Comparison of ENCODE assay signal across 8 cellular contexts in genomic region chr16:31010539-31010938, GRCh38. TPM values are rescaled to one million over a fixed set of nuclear protein-coding genes. Genes with fewer than 3 reads are reported as not detected.
DNase-seq lines count a peak whose midpoint lies in the region; ATAC-seq lines count a peak whose summit lies in the region.

STX1B (minus strand) TSS chr16:31010638; CDS start chr16:31010396, 242 bp downstream.

- no peaks in the 10 kb centered on the region for H3K9me3 Mint-ChIP-seq in T-cell
- no peaks in the 10 kb centered on the region for H3K9me3 Mint-ChIP-seq in naive thymus-derived CD4-positive, alpha-beta T cell

- H3K27ac Mint-ChIP-seq in T-cell = peak within 1 kb of the TSS; percentile 36 to 69
- peak within 1 kb of the TSS in 8 of 9 donors; percentile 29 to 83 (median 58) for H3K27ac Mint-ChIP-seq in naive thymus-derived CD4-positive, alpha-beta T cell

- peak within 1 kb of the TSS; percentile 76 to 81 (median 78) for H3K4me3 Mint-ChIP-seq in T-cell
- H3K4me3 Mint-ChIP-seq in naive thymus-derived CD4-positive, alpha-beta T cell = peak within 1 kb of the TSS; percentile 67 to 91 (median 81)

- POLR2A ChIA-PET in T-cell (lab: Charles Lee) = no interaction called here
- POLR2A ChIA-PET in naive thymus-derived CD4-positive, alpha-beta T cell (lab: Charles Lee) = no interaction called here

- peak; percentile 65 for DNase-seq in COR-L47 (lab: John Stamatoyannopoulos, UW)
- peak; percentile 31 to 74 (median 60) for DNase-seq in T-cell
- peak in 51 of 58 donors; percentile 18 to 89 (median 56) for DNase-seq in anterior cingulate cortex (lab: John Stamatoyannopoulos, UW)
- DNase-seq in naive thymus-derived CD4-positive, alpha-beta T cell = peak; percentile 35 to 72 (median 53)
- DNase-seq in CD1c-positive myeloid dendritic cell (ENCODE audit: extremely low spot score) = no peak

- intact Hi-C loops in naive thymus-derived CD4-positive, alpha-beta T cell (cut with micrococcal nuclease) = loop anchor here (1.0 to 2.0 kb wide), 3 partner anchors 13 to 23 kb away; partner anchors contain the start of gene STX4 (in 2 of the 2)

- 2% methylated on average over 36 of the region's 36 CpGs for WGBS in urinary bladder

- CTCF ChIA-PET in T-cell (lab: Charles Lee) = no interaction called here
- CTCF ChIA-PET in naive thymus-derived CD4-positive, alpha-beta T cell (lab: Charles Lee) = no interaction called here

- ATAC-seq in T-cell (replicated peaks in 1 of 4) = peak; percentile 76 to 86 (median 82)
- ATAC-seq in naive thymus-derived CD4-positive, alpha-beta T cell = peak; percentile 84
- no peak for ATAC-seq in GM18511 (IDR thresholded peaks at IDR 0.05; ENCODE audit: unreplicated experiment)
- ATAC-seq in GM21367 (IDR thresholded peaks at IDR 0.05; ENCODE audit: unreplicated experiment) = no peak

- peak within 1 kb of the TSS; percentile 39 for H3K27ac ChIP-seq in naive thymus-derived CD4-positive, alpha-beta T cell (ENCODE audit: low read depth, low read length)
- no peak within 1 kb of the TSS for H3K27ac ChIP-seq in urinary bladder (ENCODE audit: low read depth)

- H3K36me3 ChIP-seq in naive thymus-derived CD4-positive, alpha-beta T cell (ENCODE audit: control insufficient read depth in 2 of 3, insufficient read depth in 3 of 3, low read length in 3 of 3) = no peaks in the 10 kb centered on the region
- no peaks in the 10 kb centered on the region for H3K36me3 ChIP-seq in urinary bladder (ENCODE audit: insufficient read depth)

- H3K4me1 ChIP-seq in naive thymus-derived CD4-positive, alpha-beta T cell (ENCODE audit: control insufficient read depth in 2 of 2, insufficient read depth in 2 of 2, low read length in 2 of 2) = peaks cover 3 to 6% of the 10 kb centered on the region in 2 donors
- H3K4me1 ChIP-seq in urinary bladder (ENCODE audit: insufficient read depth) = no peaks in the 10 kb centered on the region

- H3K4me3 ChIP-seq in naive thymus-derived CD4-positive, alpha-beta T cell (ENCODE audit: low read length) = peak within 1 kb of the TSS; percentile 55
- peak within 1 kb of the TSS; percentile 17 for H3K4me3 ChIP-seq in urinary bladder (ENCODE audit: low read depth, low read length)

- H3K9me3 ChIP-seq in naive thymus-derived CD4-positive, alpha-beta T cell (ENCODE audit: control insufficient read depth in 2 of 3, low read length in 3 of 3) = no peaks in the 10 kb centered on the region

- H3K36me3 Mint-ChIP-seq in T-cell = no peaks in the 10 kb centered on the region
- no peaks in the 10 kb centered on the region for H3K36me3 Mint-ChIP-seq in naive thymus-derived CD4-positive, alpha-beta T cell

- no peaks in the 10 kb centered on the region for H3K27me3 ChIP-seq in naive thymus-derived CD4-positive, alpha-beta T cell (ENCODE audit: control insufficient read depth in 2 of 2, insufficient read depth in 2 of 2, low read length in 2 of 2)

- H3K4me1 Mint-ChIP-seq in T-cell = peaks cover 9 to 25% (median 18%) of the 10 kb centered on the region in 3 donors
- peaks cover 13 to 31% (median 20%) of the 10 kb centered on the region in 7 donors for H3K4me1 Mint-ChIP-seq in naive thymus-derived CD4-positive, alpha-beta T cell

- H3K27me3 Mint-ChIP-seq in T-cell = peaks cover 11 to 45% of the 10 kb centered on the region in 2 donors
- H3K27me3 Mint-ChIP-seq in naive thymus-derived CD4-positive, alpha-beta T cell = peaks cover 0 to 65% (median 22%) of the 10 kb centered on the region in 5 donors

RNA-seq across cellular contexts. Expression of gene STX1B, which starts in this region (rescaled TPM):
- total RNA-seq in T-cell = 1 to 10 TPM; 2.3 to 3.9 (median 3.4) TPM
- total RNA-seq in naive thymus-derived CD4-positive, alpha-beta T cell = 1 to 10 TPM; 1.7 to 5.2 (median 4.2) TPM
- under 1 TPM; 0.37 to 0.51 TPM for polyA plus RNA-seq in naive thymus-derived CD4-positive, alpha-beta T cell
- total RNA-seq in urinary bladder = 0.74 TPM
- polyA plus RNA-seq in urinary bladder = 0.47 TPM

Comparison
In these comparisons a context has a peak if more than half of its experiments do, and no peak if none do; other contexts are left out.
1. ATAC-seq: peak in T-cell (4 of 4) and naive thymus-derived CD4-positive, alpha-beta T cell (single experiment); none in GM18511 (single experiment) and GM21367 (single experiment).